ENCODE assay signal across 22 cellular contexts in the genomic region with DNA sequence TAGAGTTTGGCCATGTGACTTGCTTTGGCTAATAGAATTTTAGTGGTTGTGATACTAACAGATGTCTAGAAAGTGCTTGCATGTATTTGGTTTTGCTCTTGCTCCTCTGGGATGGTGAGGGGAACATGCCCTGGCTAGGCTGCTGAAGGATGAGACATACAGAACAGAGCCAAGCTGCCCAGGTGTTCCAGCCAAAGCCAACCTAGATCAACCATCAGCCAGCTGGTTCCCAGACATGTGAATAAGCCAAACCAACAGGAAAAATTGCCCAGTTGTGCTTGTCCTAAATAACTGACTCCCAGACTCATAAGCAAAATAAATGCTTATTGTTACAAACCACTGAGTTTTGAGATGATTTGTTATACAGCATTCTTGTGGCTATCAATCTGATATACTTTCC.
DNase-seq lines count a peak whose midpoint lies in the region; ATAC-seq and TF ChIP-seq lines count a peak whose summit lies in the region.
"Had no signal": no experiment of that assay in that cellular context is flagged by ENCODE, and none has a peak within 500 bp of the region (broad histone marks: within the 10 kb centered on the region; RNA-seq: fewer than 3 reads in every experiment).

No MANE protein-coding gene starts in this region.

- no peaks in the 10 kb centered on the region for H3K9me3 Mint-ChIP-seq in activated naive CD8-positive, alpha-beta T cell treated with anti-CD3 and anti-CD28 coated beads, Interleukin-2, amount 10 ng/mL, durations not matched to agents 7 days and 5 days
- H3K9me3 Mint-ChIP-seq in activated naive CD8-positive, alpha-beta T cell treated with anti-CD3 and anti-CD28 coated beads for 36 hours: no peaks in the 10 kb centered on the region
- H3K9me3 Mint-ChIP-seq in activated T-helper 17 cell treated with anti-CD3 and anti-CD28 coated beads, Interleukin-2, amount 50 U/mL, for 72 hours: no peaks in the 10 kb centered on the region
- peaks cover 2% of the 10 kb centered on the region for H3K9me3 Mint-ChIP-seq in nephron progenitor cell
- H3K9me3 Mint-ChIP-seq: CD8-positive, alpha-beta memory T cell; GM23338; HFFc6 had no signal

- TF ChIP-seq CTCF in nephron progenitor cell (IDR thresholded peaks at IDR 0.05): no peak

- H3K27me3 Mint-ChIP-seq in activated naive CD8-positive, alpha-beta T cell treated with anti-CD3 and anti-CD28 coated beads, Interleukin-2, amount 10 ng/mL, durations not matched to agents 7 days and 5 days: no peaks in the 10 kb centered on the region
- H3K27me3 Mint-ChIP-seq in activated naive CD8-positive, alpha-beta T cell treated with anti-CD3 and anti-CD28 coated beads for 36 hours: no peaks in the 10 kb centered on the region
- H3K27me3 Mint-ChIP-seq in activated T-helper 17 cell treated with anti-CD3 and anti-CD28 coated beads, Interleukin-2, amount 50 U/mL, for 72 hours: peaks cover 3% of the 10 kb centered on the region
- H3K27me3 Mint-ChIP-seq in nephron progenitor cell (ENCODE audit: low read depth, poor library complexity): no peaks in the 10 kb centered on the region
- H3K27me3 Mint-ChIP-seq: CD4-positive, CD25-positive, alpha-beta regulatory T cell had no signal

- peak overlapping the region; percentile 11 for H3K4me3 Mint-ChIP-seq in activated naive CD8-positive, alpha-beta T cell treated with anti-CD3 and anti-CD28 coated beads, Interleukin-2, amount 10 ng/mL, durations not matched to agents 7 days and 5 days
- no peak overlapping the region for H3K4me3 Mint-ChIP-seq in activated naive CD8-positive, alpha-beta T cell treated with anti-CD3 and anti-CD28 coated beads for 36 hours
- no peak overlapping the region for H3K4me3 Mint-ChIP-seq in activated T-helper 17 cell treated with anti-CD3 and anti-CD28 coated beads, Interleukin-2, amount 50 U/mL, for 72 hours
- no peak overlapping the region for H3K4me3 Mint-ChIP-seq in nephron progenitor cell
- H3K4me3 Mint-ChIP-seq: CD4-positive, CD25-positive, alpha-beta regulatory T cell; CD8-positive, alpha-beta memory T cell; GM23338; HFFc6 had no signal

- DNase-seq in activated naive CD8-positive, alpha-beta T cell treated with anti-CD3 and anti-CD28 coated beads, Interleukin-2, amount 10 ng/mL, durations not matched to agents 7 days and 5 days: no peak
- no peak for DNase-seq in activated naive CD8-positive, alpha-beta T cell treated with anti-CD3 and anti-CD28 coated beads for 36 hours
- peak; percentile 11 for DNase-seq in astrocyte of the hippocampus (ENCODE audit: low read depth, low spot score)
- DNase-seq in nephron progenitor cell: no peak
- DNase-seq in NCI-H345 (lab: John Stamatoyannopoulos, UW): no peak
- DNase-seq in SK-N-DZ (ENCODE audit: low spot score): no peak
- DNase-seq: ACHN; BE2C; C1 segment of cervical spinal cord; CD4-positive, CD25-positive, alpha-beta regulatory T cell; CD8-positive, alpha-beta memory T cell; COR-L47; DMS 273 treated with DMSO at 0.1 percent for 48 hours; DMS53; DND-41; EL; HCEC 1CT; HFFc6 had no signal

- H3K4me1 Mint-ChIP-seq in activated naive CD8-positive, alpha-beta T cell treated with anti-CD3 and anti-CD28 coated beads, Interleukin-2, amount 10 ng/mL, durations not matched to agents 7 days and 5 days: peaks cover 29% of the 10 kb centered on the region
- H3K4me1 Mint-ChIP-seq in activated naive CD8-positive, alpha-beta T cell treated with anti-CD3 and anti-CD28 coated beads for 36 hours: peaks cover 34% of the 10 kb centered on the region
- H3K4me1 Mint-ChIP-seq in activated T-helper 17 cell treated with anti-CD3 and anti-CD28 coated beads, Interleukin-2, amount 50 U/mL, for 72 hours: peaks cover 32% of the 10 kb centered on the region
- H3K4me1 Mint-ChIP-seq in nephron progenitor cell: peaks cover 28% of the 10 kb centered on the region

- POLR2A ChIA-PET in activated naive CD8-positive, alpha-beta T cell treated with anti-CD3 and anti-CD28 coated beads, Interleukin-2, amount 10 ng/mL, durations not matched to agents 7 days and 5 days (lab: Charles Lee): no interaction called here

- ATAC-seq in activated naive CD8-positive, alpha-beta T cell treated with anti-CD3 and anti-CD28 coated beads, Interleukin-2, amount 10 ng/mL, durations not matched to agents 7 days and 5 days (ENCODE audit: low read depth): no peak
- ATAC-seq in activated T-helper 17 cell treated with anti-CD3 and anti-CD28 coated beads, Interleukin-2, amount 50 U/mL, for 72 hours (replicated peaks): no peak
- ATAC-seq in GM18861 (IDR thresholded peaks at IDR 0.05; ENCODE audit: unreplicated experiment): no peak
- ATAC-seq: GM12878, GM23338 had no signal

- H3K27ac Mint-ChIP-seq in activated naive CD8-positive, alpha-beta T cell treated with anti-CD3 and anti-CD28 coated beads, Interleukin-2, amount 10 ng/mL, durations not matched to agents 7 days and 5 days: no peak overlapping the region
- H3K27ac Mint-ChIP-seq in activated naive CD8-positive, alpha-beta T cell treated with anti-CD3 and anti-CD28 coated beads for 36 hours: no peak overlapping the region
- peak overlapping the region; percentile 65 for H3K27ac Mint-ChIP-seq in activated T-helper 17 cell treated with anti-CD3 and anti-CD28 coated beads, Interleukin-2, amount 50 U/mL, for 72 hours
- H3K27ac Mint-ChIP-seq in nephron progenitor cell: peak overlapping the region; percentile 38
- H3K27ac Mint-ChIP-seq: CD4-positive, CD25-positive, alpha-beta regulatory T cell; GM23338; HFFc6 had no signal

- peaks cover 4% of the 10 kb centered on the region for H3K36me3 Mint-ChIP-seq in activated naive CD8-positive, alpha-beta T cell treated with anti-CD3 and anti-CD28 coated beads, Interleukin-2, amount 10 ng/mL, durations not matched to agents 7 days and 5 days
- no peaks in the 10 kb centered on the region for H3K36me3 Mint-ChIP-seq in activated naive CD8-positive, alpha-beta T cell treated with anti-CD3 and anti-CD28 coated beads for 36 hours
- H3K36me3 Mint-ChIP-seq in activated T-helper 17 cell treated with anti-CD3 and anti-CD28 coated beads, Interleukin-2, amount 50 U/mL, for 72 hours (ENCODE audit: low read depth): no peaks in the 10 kb centered on the region
- no peaks in the 10 kb centered on the region for H3K36me3 Mint-ChIP-seq in nephron progenitor cell (ENCODE audit: low read depth)
- H3K36me3 Mint-ChIP-seq: CD4-positive, CD25-positive, alpha-beta regulatory T cell; CD8-positive, alpha-beta memory T cell had no signal

Comparison
In these comparisons a context has a peak if more than half of its experiments do, and no peak if none do; other contexts are left out.
1. H3K27ac Mint-ChIP-seq: peak in activated T-helper 17 cell treated with anti-CD3 and anti-CD28 coated beads, Interleukin-2, amount 50 U/mL, for 72 hours (single experiment) and nephron progenitor cell (single experiment); none in activated naive CD8-positive, alpha-beta T cell treated with anti-CD3 and anti-CD28 coated beads, Interleukin-2, amount 10 ng/mL, durations not matched to agents 7 days and 5 days (single experiment) and activated naive CD8-positive, alpha-beta T cell treated with anti-CD3 and anti-CD28 coated beads for 36 hours (single experiment).